ENCODE assay signal across 16 cellular contexts in genomic region chr9:77063645-77064285, GRCh38. TPM values are rescaled to one million over a fixed set of nuclear protein-coding genes. Genes with fewer than 3 reads are reported as not detected.
A peak's percentile ranks its signal among the peaks of the same experiment; 100 is the strongest.
DNase-seq lines count a peak whose midpoint lies in the region; ATAC-seq, FAIRE-seq and TF ChIP-seq lines count a peak whose summit lies in the region.
"Had no signal": no experiment of that assay in that cellular context is flagged by ENCODE, and none has a peak within 500 bp of the region (broad histone marks: within the 10 kb centered on the region; RNA-seq: fewer than 3 reads in every experiment).

No MANE protein-coding gene starts in this region.

- H3K9ac ChIP-seq in HepG2 (ENCODE audit: insufficient read depth, low read depth, low read length), result no peak overlapping the region

- no peak overlapping the region for H3K27ac Mint-ChIP-seq in glutamatergic neuron (ENCODE audit: unreplicated experiment)
- H3K27ac Mint-ChIP-seq: activated CD4-positive, alpha-beta T cell treated with anti-CD3 and anti-CD28 coated beads for 36 hours; memory B cell had no signal

- H2AFZ ChIP-seq in HepG2 (ENCODE audit: low read length), result no peak overlapping the region

- no peaks in the 10 kb centered on the region for H3K27me3 ChIP-seq in HepG2 (ENCODE audit: control insufficient read depth in 1 of 2, insufficient read depth in 2 of 2, low read length in 2 of 2)
- no peaks in the 10 kb centered on the region for H3K27me3 ChIP-seq in right lobe of liver

- WGBS in HepG2 (ENCODE audit: low lambda C conversion rate), result 3% methylated on average over 5 of the region's 6 CpGs
- WGBS in right lobe of liver (ENCODE audit: insufficient coverage, low coverage, low lambda C conversion rate, missing lambda C conversion rate), result 68% methylated on average over 6 of the region's 6 CpGs

- TF ChIP-seq POLR2A in HepG2 (IDR thresholded peaks at IDR 0.05; ENCODE audit: insufficient read depth in 1 of 2, low read depth in 2 of 2, low read length in 2 of 2), result no peak
- no peak for TF ChIP-seq POLR2A in right lobe of liver (IDR thresholded peaks at IDR 0.05)

- CTCF ChIA-PET in HepG2 (lab: Yijun Ruan, JAX; ENCODE audit: low intra/inter-chr PET ratio, low total read pairs), result no interaction called here
- CTCF ChIA-PET in RWPE1 (lab: Yijun Ruan, JAX), result interaction anchor here (0.6 to 0.7 kb wide), 2 partner anchors 32 to 158 kb away, joined by 3 to 4 read pairs; no protein-coding TSS in a partner anchor

- no peaks in the 10 kb centered on the region for H3K79me2 ChIP-seq in HepG2 (ENCODE audit: insufficient read depth, low read length)

- no peaks in the 10 kb centered on the region for H3K27me3 Mint-ChIP-seq in glutamatergic neuron (ENCODE audit: unreplicated experiment)
- H3K27me3 Mint-ChIP-seq: activated CD4-positive, alpha-beta T cell treated with anti-CD3 and anti-CD28 coated beads for 36 hours had no signal

- no peak overlapping the region for H3K4me3 Mint-ChIP-seq in glutamatergic neuron (ENCODE audit: unreplicated experiment)
- H3K4me3 Mint-ChIP-seq: activated CD4-positive, alpha-beta T cell treated with anti-CD3 and anti-CD28 coated beads for 36 hours; memory B cell had no signal

- H4K20me1 ChIP-seq in HepG2 (ENCODE audit: insufficient read depth, low read length), result no peaks in the 10 kb centered on the region

- no peaks in the 10 kb centered on the region for H3K4me1 ChIP-seq in HepG2 (ENCODE audit: insufficient read depth, low read length)
- H3K4me1 ChIP-seq in right lobe of liver, result no peaks in the 10 kb centered on the region

- no TSS peak for BruUV-seq in HepG2 (replicated peaks; lab: Mats Ljungman, UMichigan)

- H3K36me3 ChIP-seq in HepG2 (replicated peaks in 1 of 2; ENCODE audit: control insufficient read depth in 1 of 2, insufficient read depth in 2 of 2, low read length in 2 of 2) (no peaks in the 10 kb centered on the region), right lobe of liver (no peaks in the 10 kb centered on the region)

- no peaks in the 10 kb centered on the region for H3K4me1 Mint-ChIP-seq in glutamatergic neuron (ENCODE audit: low read depth, unreplicated experiment)
- H3K4me1 Mint-ChIP-seq: activated CD4-positive, alpha-beta T cell treated with anti-CD3 and anti-CD28 coated beads for 36 hours; memory B cell had no signal

- TF ChIP-seq CTCF in HepG2 (CRISPR knock-in tag; IDR thresholded peaks at IDR 0.05) (no peak), right lobe of liver (IDR thresholded peaks at IDR 0.05) (no peak), RWPE1 (conservative IDR thresholded peaks at IDR 0.05; ENCODE audit: low read depth) (no peak), glutamatergic neuron (IDR thresholded peaks at IDR 0.05; ENCODE audit: partially characterized antibody, unreplicated experiment) (no peak)

- H3K27ac ChIP-seq in HepG2 (ENCODE audit: extremely low read length, insufficient read depth, low read length), result no peak overlapping the region
- no peak overlapping the region for H3K27ac ChIP-seq in right lobe of liver
- no peak overlapping the region for H3K27ac ChIP-seq in RWPE1

- intact Hi-C loops in HepG2 (cut with micrococcal nuclease; ENCODE audit: unreplicated experiment), result no loop called here
- intact Hi-C loops in right lobe of liver (cut with DNase I), result no loop called here

- in situ Hi-C loops in HepG2 (cut with HindIII; ENCODE audit: extremely low pct_ligation_motif_present, low pct_unique_long_range_greater_than_20kb), result no loop called here

- TF ChIP-seq EP300 in HepG2 (IDR thresholded peaks at IDR 0.05; ENCODE audit: low read depth in 2 of 2, low read length in 2 of 2) (no peak), HepG2 (CRISPR knock-in tag; IDR thresholded peaks at IDR 0.05; ENCODE audit: borderline replicate concordance) (no peak)

- H3K4me3 ChIP-seq in HepG2 (replicated peaks in 1 of 3; ENCODE audit: insufficient read depth in 1 of 3, low read depth in 2 of 3, low read length in 3 of 3) (no peak overlapping the region), right lobe of liver (no peak overlapping the region)

- no peak for ATAC-seq in HepG2
- no peak for ATAC-seq in right lobe of liver
- no peak for ATAC-seq in GM19455 (IDR thresholded peaks at IDR 0.05; ENCODE audit: unreplicated experiment)
- ATAC-seq in stimulated activated naive CD8-positive, alpha-beta T cell treated with anti-CD3 and anti-CD28 coated beads, Interleukin-15, Interleukin-2, amounts not matched to agents 100 U/mL and 50 U/mL, for 24 hours, result no peak
- ATAC-seq: activated CD4-positive, alpha-beta T cell treated with anti-CD3 and anti-CD28 coated beads for 36 hours had no signal

- peaks cover 5% of the 10 kb centered on the region for H3K9me3 Mint-ChIP-seq in glutamatergic neuron (ENCODE audit: unreplicated experiment)
- H3K9me3 Mint-ChIP-seq: memory B cell had no signal

- TF ChIP-seq RAD21 in HepG2 (CRISPR knock-in tag; IDR thresholded peaks at IDR 0.05), result no peak

- DNase-seq in HepG2 (ENCODE audit: low spot score), result no peak
- DNase-seq in right lobe of liver, result no peak
- DNase-seq in RWPE1 (ENCODE audit: low spot score), result peak; percentile 33
- peak; percentile 56 for DNase-seq in fibroblast of peridontal ligament (ENCODE audit: extremely low read depth)
- DNase-seq in stimulated activated naive CD8-positive, alpha-beta T cell treated with anti-CD3 and anti-CD28 coated beads, Interleukin-15, Interleukin-2, amounts not matched to agents 100 U/mL and 50 U/mL, for 24 hours, result no peak
- no peak for DNase-seq in NCI-H1694 treated with DMSO at 0.1 percent for 48 hours (lab: John Stamatoyannopoulos, UW)
- DNase-seq in glutamatergic neuron, result no peak
- DNase-seq: activated CD4-positive, alpha-beta T cell treated with anti-CD3 and anti-CD28 coated beads for 36 hours; MM.1S; NCI-H524; stimulated activated CD4-positive, alpha-beta T cell treated with anti-CD3 and anti-CD28 coated beads, Interleukin-4, amount 100 ng/mL, for 24 hours; SW 1271 had no signal

- H3K36me3 Mint-ChIP-seq in glutamatergic neuron (ENCODE audit: unreplicated experiment), result no peaks in the 10 kb centered on the region
- H3K36me3 Mint-ChIP-seq: memory B cell had no signal

- FAIRE-seq in HepG2 (lab: Jason Lieb, UNC), result no peak
- FAIRE-seq: colon had no signal

- H3K9me3 ChIP-seq in HepG2 (ENCODE audit: low read length), result no peaks in the 10 kb centered on the region
- H3K9me3 ChIP-seq in right lobe of liver, result no peaks in the 10 kb centered on the region

- POLR2A ChIA-PET in HepG2 (lab: Yijun Ruan, JAX), result no interaction called here
- POLR2A ChIA-PET in RWPE1 (lab: Yijun Ruan, JAX; ENCODE audit: low non-redundant PET), result no interaction called here

- H3K4me2 ChIP-seq in HepG2 (ENCODE audit: low read depth, low read length), result no peak overlapping the region

TF ChIP-seq in HepG2, 621 proteins besides CTCF, POLR2A, EP300 and RAD21:
- peak; percentile 55 for TF ChIP-seq FOSL2 (CRISPR knock-in tag; IDR thresholded peaks at IDR 0.05)
- no peak for TF ChIP-seq GZF1 (CRISPR knock-in tag; IDR thresholded peaks at IDR 0.05)

RNA-seq across cellular contexts. Expression of gene FOXB2, which starts 44.3 kb away (rescaled TPM):
- total RNA-seq in HepG2 (2016; rRNA removed; fragmentation: Illumina TruSeq; extraction: Trizol) (not detected in 2 replicates), right lobe of liver (not detected), glutamatergic neuron (ENCODE audit: unreplicated experiment) (not detected)
- not detected in 2 replicates for total RNA-seq in HepG2 (2016; cell fraction: cytosol; rRNA removed; fragmentation: Illumina TruSeq; extraction: Trizol; ENCODE audit: low read depth)
- not detected in 2 replicates for total RNA-seq in HepG2 (2016; cell fraction: insoluble cytoplasmic fraction; rRNA removed; fragmentation: Illumina TruSeq; extraction: Trizol)
- not detected in 2 replicates for total RNA-seq in HepG2 (2016; cell fraction: membrane; rRNA removed; fragmentation: Illumina TruSeq; extraction: Trizol)
- total RNA-seq in HepG2 (2016; cell fraction: nucleus; rRNA removed; fragmentation: Illumina TruSeq; extraction: Trizol), result not detected in 2 replicates
- polyA plus RNA-seq in HepG2 (2011; rRNA removed), result not detected in 2 replicates
- polyA plus RNA-seq in HepG2 (2011; cell fraction: cytosol; rRNA removed), result not detected in 2 replicates
- polyA plus RNA-seq in HepG2 (2011; cell fraction: nucleus; rRNA removed), result not detected in 2 replicates
- not detected in 2 replicates for polyA plus RNA-seq in HepG2 (2012)
- polyA plus RNA-seq in HepG2 (2016; cell fraction: cytosol; fragmentation: Illumina TruSeq; extraction: Trizol; ENCODE audit: low read depth), result not detected in 2 replicates
- not detected in 2 replicates for polyA plus RNA-seq in HepG2 (2016; cell fraction: insoluble cytoplasmic fraction; fragmentation: Illumina TruSeq; extraction: Trizol; ENCODE audit: low read depth)
- polyA plus RNA-seq in HepG2 (2016; cell fraction: membrane; fragmentation: Illumina TruSeq; extraction: Trizol; ENCODE audit: low read depth), result not detected in 2 replicates
- not detected in 2 replicates for polyA plus RNA-seq in HepG2 (2016; cell fraction: nucleus; fragmentation: Illumina TruSeq; extraction: Trizol; ENCODE audit: insufficient read depth, low read depth)
- polyA minus RNA-seq in HepG2 (2011; rRNA and poly(A)+ RNA removed; ENCODE audit: low replicate concordance), result not detected in 2 replicates
- polyA minus RNA-seq in HepG2 (2011; cell fraction: cytosol; rRNA and poly(A)+ RNA removed), result not detected in 2 replicates
- polyA minus RNA-seq in HepG2 (2011; cell fraction: nucleus; rRNA and poly(A)+ RNA removed), result not detected in 2 replicates
- total RNA-seq: activated CD4-positive, alpha-beta T cell treated with anti-CD3 and anti-CD28 coated beads for 36 hours had no signal
- polyA plus RNA-seq: AG04450 had no signal

Comparison
In these comparisons a context has a peak if more than half of its experiments do, and no peak if none do; other contexts are left out.
1. DNase-seq: peak in RWPE1 (single experiment) and fibroblast of peridontal ligament (single experiment); none in HepG2 (single experiment), right lobe of liver (0 of 3), stimulated activated naive CD8-positive, alpha-beta T cell treated with anti-CD3 and anti-CD28 coated beads, Interleukin-15, Interleukin-2, amounts not matched to agents 100 U/mL and 50 U/mL, for 24 hours (single experiment), NCI-H1694 treated with DMSO at 0.1 percent for 48 hours (single experiment) and glutamatergic neuron (single experiment).